ENCODE assay signal across 16 cellular contexts in genomic region chr9:136664000-136664798, GRCh38. TPM values are rescaled to one million over a fixed set of nuclear protein-coding genes. Genes with fewer than 3 reads are reported as not detected.
DNase-seq lines count a peak whose midpoint lies in the region; ATAC-seq and TF ChIP-seq lines count a peak whose summit lies in the region.
"Had no signal": no experiment of that assay in that cellular context is flagged by ENCODE, and none has a peak within 500 bp of the region (broad histone marks: within the 10 kb centered on the region; RNA-seq: fewer than 3 reads in every experiment).

No MANE protein-coding gene starts in this region.

- CTCF ChIA-PET in CD4-positive, alpha-beta T cell (lab: Charles Lee) = no interaction called here

- peaks cover 20% of the 10 kb centered on the region for H3K36me3 ChIP-seq in lower lobe of right lung

- H3K27me3 Mint-ChIP-seq in central memory CD8-positive, alpha-beta T cell = peaks cover 47% of the 10 kb centered on the region
- peaks cover 81% of the 10 kb centered on the region for H3K27me3 Mint-ChIP-seq in stimulated activated memory B cell treated with anti-CD40 and anti-IgM and Interleukin-4, amounts not matched to agents 10 μg/mL and 1 μg/mL and 100 μg/mL, for 72 hours
- H3K27me3 Mint-ChIP-seq in CD4-positive, alpha-beta T cell = peaks cover 28% of the 10 kb centered on the region
- H3K27me3 Mint-ChIP-seq: progenitor cell of endocrine pancreas had no signal

- no peak overlapping the region for H3K27ac Mint-ChIP-seq in central memory CD8-positive, alpha-beta T cell (ENCODE audit: low read depth)
- H3K27ac Mint-ChIP-seq in stimulated activated memory B cell treated with anti-CD40 and anti-IgM and Interleukin-4, amounts not matched to agents 10 μg/mL and 1 μg/mL and 100 μg/mL, for 72 hours = peak overlapping the region; percentile 72
- H3K27ac Mint-ChIP-seq in CD4-positive, alpha-beta T cell = no peak overlapping the region
- H3K27ac Mint-ChIP-seq: activated CD4-positive, alpha-beta T cell treated with anti-CD3 and anti-CD28 coated beads, Interleukin-2, amount 10 ng/mL, durations not matched to agents 7 days and 5 days had no signal

- peak overlapping the region; percentile 61 for H3K4me3 ChIP-seq in lower lobe of right lung

- no peaks in the 10 kb centered on the region for H3K9me3 Mint-ChIP-seq in central memory CD8-positive, alpha-beta T cell
- H3K9me3 Mint-ChIP-seq in stimulated activated memory B cell treated with anti-CD40 and anti-IgM and Interleukin-4, amounts not matched to agents 10 μg/mL and 1 μg/mL and 100 μg/mL, for 72 hours = no peaks in the 10 kb centered on the region
- H3K9me3 Mint-ChIP-seq in CD4-positive, alpha-beta T cell = no peaks in the 10 kb centered on the region
- H3K9me3 Mint-ChIP-seq: activated CD4-positive, alpha-beta T cell treated with anti-CD3 and anti-CD28 coated beads, Interleukin-2, amount 10 ng/mL, durations not matched to agents 7 days and 5 days had no signal

- peak overlapping the region; percentile 94 for H3K27ac ChIP-seq in lower lobe of right lung
- no peak overlapping the region for H3K27ac ChIP-seq in CD4-positive, alpha-beta T cell (ENCODE audit: low read depth, low read length)
- H3K27ac ChIP-seq: foreskin keratinocyte had no signal

- no peak for ATAC-seq in central memory CD8-positive, alpha-beta T cell (replicated peaks; ENCODE audit: extremely low read depth, poor library complexity, severe bottlenecking)
- ATAC-seq in lower lobe of right lung = no peak
- no peak for ATAC-seq in stimulated activated memory B cell treated with anti-CD40 and anti-IgM and Interleukin-4, amounts not matched to agents 10 μg/mL and 1 μg/mL and 100 μg/mL, for 72 hours
- no peak for ATAC-seq in CD4-positive, alpha-beta T cell (ENCODE audit: poor library complexity)
- ATAC-seq in GM19397 (IDR thresholded peaks at IDR 0.05; ENCODE audit: unreplicated experiment) = no peak
- ATAC-seq: foreskin keratinocyte had no signal

- TF ChIP-seq CTCF in lower lobe of right lung (IDR thresholded peaks at IDR 0.05) = no peak
- no peak for TF ChIP-seq CTCF in CD4-positive, alpha-beta T cell (IDR thresholded peaks at IDR 0.05)

- DNase-seq in CMK (ENCODE audit: low read depth) = peak; percentile 68
- no peak for DNase-seq in central memory CD8-positive, alpha-beta T cell (ENCODE audit: low spot score in 2 of 2)
- DNase-seq in lower lobe of right lung = no peak
- no peak for DNase-seq in SW 1271 (lab: John Stamatoyannopoulos, UW)
- no peak for DNase-seq in CD4-positive, alpha-beta T cell
- no peak for DNase-seq in activated gamma-delta T cell (lab: John Stamatoyannopoulos, UW)
- DNase-seq: activated CD4-positive, alpha-beta T cell treated with anti-CD3 and anti-CD28 coated beads, Interleukin-2, amount 10 ng/mL, durations not matched to agents 7 days and 5 days; activated effector memory CD4-positive, alpha-beta T cell treated with anti-CD3 and anti-CD28 coated beads, Interleukin-2, amount 50 U/mL, for 16 hours; AML-193; foreskin keratinocyte; KBM-7; kidney glomerular epithelial cell; NCI-H187 treated with DMSO at 0.1 percent for 48 hours had no signal

- peaks cover 6% of the 10 kb centered on the region for H3K4me1 ChIP-seq in lower lobe of right lung
- H3K4me1 ChIP-seq: foreskin keratinocyte had no signal

- POLR2A ChIA-PET in CD4-positive, alpha-beta T cell (lab: Charles Lee) = no interaction called here

- H3K9me3 ChIP-seq in lower lobe of right lung = no peaks in the 10 kb centered on the region
- no peaks in the 10 kb centered on the region for H3K9me3 ChIP-seq in CD4-positive, alpha-beta T cell (ENCODE audit: control insufficient read depth, low read length)

- H3K4me3 Mint-ChIP-seq in central memory CD8-positive, alpha-beta T cell = peak overlapping the region; percentile 75
- peak overlapping the region; percentile 82 for H3K4me3 Mint-ChIP-seq in stimulated activated memory B cell treated with anti-CD40 and anti-IgM and Interleukin-4, amounts not matched to agents 10 μg/mL and 1 μg/mL and 100 μg/mL, for 72 hours
- no peak overlapping the region for H3K4me3 Mint-ChIP-seq in CD4-positive, alpha-beta T cell

- H3K36me3 Mint-ChIP-seq in central memory CD8-positive, alpha-beta T cell (ENCODE audit: insufficient read depth) = no peaks in the 10 kb centered on the region
- no peaks in the 10 kb centered on the region for H3K36me3 Mint-ChIP-seq in stimulated activated memory B cell treated with anti-CD40 and anti-IgM and Interleukin-4, amounts not matched to agents 10 μg/mL and 1 μg/mL and 100 μg/mL, for 72 hours
- no peaks in the 10 kb centered on the region for H3K36me3 Mint-ChIP-seq in CD4-positive, alpha-beta T cell (ENCODE audit: low read depth)

- H3K27me3 ChIP-seq in lower lobe of right lung (ENCODE audit: low read depth) = peaks cover 59% of the 10 kb centered on the region
- H3K27me3 ChIP-seq in CD4-positive, alpha-beta T cell (ENCODE audit: control insufficient read depth, insufficient read depth, low read length) = peaks cover 63% of the 10 kb centered on the region

- peaks cover 6% of the 10 kb centered on the region for H3K4me1 Mint-ChIP-seq in central memory CD8-positive, alpha-beta T cell
- H3K4me1 Mint-ChIP-seq in stimulated activated memory B cell treated with anti-CD40 and anti-IgM and Interleukin-4, amounts not matched to agents 10 μg/mL and 1 μg/mL and 100 μg/mL, for 72 hours = peaks cover 25% of the 10 kb centered on the region
- H3K4me1 Mint-ChIP-seq in CD4-positive, alpha-beta T cell (ENCODE audit: low read depth) = no peaks in the 10 kb centered on the region

- intact Hi-C loops in lower lobe of right lung (cut with DNase I) = no loop called here
- intact Hi-C loops in CD4-positive, alpha-beta T cell (cut with DNase I, micrococcal nuclease) = no loop called here

RNA-seq across cellular contexts. Expression of gene EGFL7, which starts 1.5 kb away (rescaled TPM):
- total RNA-seq in lower lobe of right lung = 230 TPM
- total RNA-seq in CD4-positive, alpha-beta T cell = not detected

RNA-seq across cellular contexts. Expression of gene AGPAT2, which starts 23.1 kb away (rescaled TPM):
- 106 TPM for total RNA-seq in lower lobe of right lung
- 1 to 10 TPM; 3.6 to 4.0 TPM for total RNA-seq in CD4-positive, alpha-beta T cell

RNA-seq across cellular contexts. Expression of gene DIPK1B, which starts 48.2 kb away (rescaled TPM):
- total RNA-seq in lower lobe of right lung = 15.1 TPM
- total RNA-seq in CD4-positive, alpha-beta T cell = under 1 TPM in 1 of 2 experiments, not detected in 1; 0.11 TPM
- total RNA-seq: activated CD4-positive, alpha-beta T cell treated with anti-CD3 and anti-CD28 coated beads, Interleukin-2, amount 10 ng/mL, durations not matched to agents 7 days and 5 days had no signal

Comparison
In these comparisons a context has a peak if more than half of its experiments do, and no peak if none do; other contexts are left out.
1. RNA of gene EGFL7, which starts 1.5 kb away (total RNA-seq): 230 TPM in lower lobe of right lung (single experiment); not detected in CD4-positive, alpha-beta T cell; every median in the first group is over 100 times any median in the second.
2. RNA of gene AGPAT2, which starts 23.1 kb away (total RNA-seq): 106 TPM in lower lobe of right lung (single experiment); 3.6 to 4.0 TPM in CD4-positive, alpha-beta T cell; every median in the first group is over 10 times any median in the second.
3. RNA of gene DIPK1B, which starts 48.2 kb away (total RNA-seq): 15.1 TPM in lower lobe of right lung (single experiment); 0.11 TPM in CD4-positive, alpha-beta T cell; every median in the first group is over 10 times any median in the second.